In genomic region chr17:78891406-78892061, GRCh38 we compare ENCODE assay signal across 12 cellular contexts. TPM values are rescaled to one million over a fixed set of nuclear protein-coding genes. Genes with fewer than 3 reads are reported as not detected.
DNase-seq lines count a peak whose midpoint lies in the region; ATAC-seq and TF ChIP-seq lines count a peak whose summit lies in the region.
"Had no signal": no experiment of that assay in that cellular context is flagged by ENCODE, and none has a peak within 500 bp of the region (broad histone marks: within the 10 kb centered on the region; RNA-seq: fewer than 3 reads in every experiment).

No MANE protein-coding gene starts in this region.

- peak overlapping the region; percentile 56 to 95 for H3K27ac ChIP-seq in left lung

- peak overlapping the region; percentile 80 for H3K27ac Mint-ChIP-seq in T-helper 2 cell treated with Interferon-gamma antibody and Interleukin-4, amounts not matched to agents 5 μg/mL and 100 μg/mL, for 36 hours
- peak overlapping the region; percentile 87 to 97 for H3K27ac Mint-ChIP-seq in T-cell
- H3K27ac Mint-ChIP-seq in stimulated activated naive B cell treated with anti-CD40 and anti-IgM and Interleukin-4, amounts not matched to agents 10 μg/mL and 1 μg/mL and 100 μg/mL, for 72 hours = peak overlapping the region; percentile 87

- DNase-seq in T-helper 2 cell treated with Interferon-gamma antibody and Interleukin-4, amounts not matched to agents 5 μg/mL and 100 μg/mL, for 36 hours (ENCODE audit: low spot score) = no peak
- DNase-seq in T-helper 2 cell (no peak), T-cell (no peak), left lung (peak in 1 of 2 donors; percentile 55), H7 (no peak), NCI-H82 treated with DMSO at 0.1 percent for 48 hours (lab: John Stamatoyannopoulos, UW; ENCODE audit: unreplicated experiment) (no peak)
- no peak for DNase-seq in stimulated activated naive B cell treated with anti-CD40 and anti-IgM and Interleukin-4, amounts not matched to agents 10 μg/mL and 1 μg/mL and 100 μg/mL, for 72 hours
- DNase-seq: DND-41; effector CD4-positive, alpha-beta T cell; NCI-H2081 treated with DMSO at 0.1 percent for 48 hours had no signal

- peaks cover 8 to 90% of the 10 kb centered on the region in 2 donors for H3K4me1 ChIP-seq in left lung

- H3K27me3 ChIP-seq in left lung (no peaks in the 10 kb centered on the region), H7 (ENCODE audit: control insufficient read depth, insufficient read depth, low read length) (no peaks in the 10 kb centered on the region)

- CTCF ChIA-PET in T-cell (lab: Charles Lee) = no interaction called here

- no peak for ATAC-seq in T-cell (replicated peaks in 1 of 4)
- peak; percentile 45 for ATAC-seq in left lung
- no peak for ATAC-seq in stimulated activated naive B cell treated with anti-CD40 and anti-IgM and Interleukin-4, amounts not matched to agents 10 μg/mL and 1 μg/mL and 100 μg/mL, for 72 hours (replicated peaks)
- no peak for ATAC-seq in HG03196 (IDR thresholded peaks at IDR 0.05; ENCODE audit: unreplicated experiment)

- TF ChIP-seq CTCF in left lung (IDR thresholded peaks at IDR 0.05) = no peak

- H3K4me1 Mint-ChIP-seq in T-helper 2 cell treated with Interferon-gamma antibody and Interleukin-4, amounts not matched to agents 5 μg/mL and 100 μg/mL, for 36 hours (ENCODE audit: low read depth) = peaks cover 25% of the 10 kb centered on the region
- peaks cover 37 to 40% (median 37%) of the 10 kb centered on the region in 3 donors for H3K4me1 Mint-ChIP-seq in T-cell
- H3K4me1 Mint-ChIP-seq in stimulated activated naive B cell treated with anti-CD40 and anti-IgM and Interleukin-4, amounts not matched to agents 10 μg/mL and 1 μg/mL and 100 μg/mL, for 72 hours = peaks cover 46 to 62% of the 10 kb centered on the region in 2 donors

- no peaks in the 10 kb centered on the region for H3K27me3 Mint-ChIP-seq in T-helper 2 cell treated with Interferon-gamma antibody and Interleukin-4, amounts not matched to agents 5 μg/mL and 100 μg/mL, for 36 hours (ENCODE audit: low read depth)
- H3K27me3 Mint-ChIP-seq in T-cell = no peaks in the 10 kb centered on the region
- H3K27me3 Mint-ChIP-seq in stimulated activated naive B cell treated with anti-CD40 and anti-IgM and Interleukin-4, amounts not matched to agents 10 μg/mL and 1 μg/mL and 100 μg/mL, for 72 hours = no peaks in the 10 kb centered on the region

- POLR2A ChIA-PET in T-cell (lab: Charles Lee) = interaction anchor here in 1 of 2 donors (0.6 kb wide), 2 partner anchors 11 to 510 kb away, joined by 3 to 4 read pairs; no protein-coding TSS in a partner anchor

- H3K36me3 ChIP-seq in left lung = no peaks in the 10 kb centered on the region
- no peaks in the 10 kb centered on the region; the same call in 1 of the 2 replicates for H3K36me3 ChIP-seq in H7 (replicated peaks; ENCODE audit: control insufficient read depth, insufficient read depth, low read length)

- H3K36me3 Mint-ChIP-seq in T-helper 2 cell treated with Interferon-gamma antibody and Interleukin-4, amounts not matched to agents 5 μg/mL and 100 μg/mL, for 36 hours (ENCODE audit: low read depth) = no peaks in the 10 kb centered on the region
- H3K36me3 Mint-ChIP-seq in T-cell = no peaks in the 10 kb centered on the region
- H3K36me3 Mint-ChIP-seq in stimulated activated naive B cell treated with anti-CD40 and anti-IgM and Interleukin-4, amounts not matched to agents 10 μg/mL and 1 μg/mL and 100 μg/mL, for 72 hours = peaks cover 0 to 3% of the 10 kb centered on the region in 2 donors

- no peaks in the 10 kb centered on the region for H3K9me3 Mint-ChIP-seq in T-helper 2 cell treated with Interferon-gamma antibody and Interleukin-4, amounts not matched to agents 5 μg/mL and 100 μg/mL, for 36 hours
- no peaks in the 10 kb centered on the region for H3K9me3 Mint-ChIP-seq in T-cell
- no peaks in the 10 kb centered on the region for H3K9me3 Mint-ChIP-seq in stimulated activated naive B cell treated with anti-CD40 and anti-IgM and Interleukin-4, amounts not matched to agents 10 μg/mL and 1 μg/mL and 100 μg/mL, for 72 hours

- intact Hi-C loops in left lung (cut with DNase I) = no loop called here

- H3K4me3 Mint-ChIP-seq in T-helper 2 cell treated with Interferon-gamma antibody and Interleukin-4, amounts not matched to agents 5 μg/mL and 100 μg/mL, for 36 hours = no peak overlapping the region
- peak overlapping the region in 1 of 3 donors; percentile 49 for H3K4me3 Mint-ChIP-seq in T-cell
- H3K4me3 Mint-ChIP-seq in stimulated activated naive B cell treated with anti-CD40 and anti-IgM and Interleukin-4, amounts not matched to agents 10 μg/mL and 1 μg/mL and 100 μg/mL, for 72 hours = no peak overlapping the region

- H3K4me3 ChIP-seq in left lung = no peak overlapping the region
- H3K4me3 ChIP-seq in H7 (ENCODE audit: insufficient read depth, low read depth, low read length) = no peak overlapping the region
- H3K4me3 ChIP-seq: thoracic aorta had no signal

- no peaks in the 10 kb centered on the region for H3K9me3 ChIP-seq in left lung
- H3K9me3 ChIP-seq: thoracic aorta had no signal

RNA-seq across cellular contexts. Expression of gene CEP295NL, which starts 11.5 kb away (rescaled TPM):
- total RNA-seq in T-cell (1 to 10 TPM in 2 of 5 donors, under 1 TPM in 3; 0.28 to 3.1 (median 0.41) TPM), left lung (1 to 10 TPM; 1.6 to 6.6 TPM)
- total RNA-seq in H7 (2014; rRNA removed; shearing (Covaris generic)) = 0.07 TPM in 1 of 2 replicates, not detected in the other

RNA-seq across cellular contexts. Expression of gene TIMP2, which starts 33.7 kb away (rescaled TPM):
- total RNA-seq in T-cell = 1 to 10 TPM; 5.1 to 6.7 (median 6.5) TPM
- total RNA-seq in left lung = 100 to 1,000 TPM; 196 to 313 TPM
- 12.3 and 13.9 TPM in 2 replicates for total RNA-seq in H7 (2014; rRNA removed; shearing (Covaris generic))

RNA-seq across cellular contexts. Expression of gene USP36, which starts 50.9 kb away (rescaled TPM):
- 100 to 1,000 TPM; 132 to 487 (median 143) TPM for total RNA-seq in T-cell
- total RNA-seq in left lung = 10 to 100 TPM; 29.2 to 44.2 TPM
- total RNA-seq in H7 (2014; rRNA removed; shearing (Covaris generic)) = 24.6 and 32.8 TPM in 2 replicates

Comparison
In these comparisons a context has a peak if more than half of its experiments do, and no peak if none do; other contexts are left out.
1. RNA of gene TIMP2, which starts 33.7 kb away (total RNA-seq): 196 to 313 TPM in left lung; 12.3 to 13.9 TPM in H7 and 5.1 to 6.7 TPM in T-cell; every median in the first group is over 10 times any median in the second.
2. Peak in every context shown above with its lines, with median percentiles within 50 percentile points of each other: H3K27ac Mint-ChIP-seq.